9 cellular contexts compared by ENCODE assay signal in the genomic region with DNA sequence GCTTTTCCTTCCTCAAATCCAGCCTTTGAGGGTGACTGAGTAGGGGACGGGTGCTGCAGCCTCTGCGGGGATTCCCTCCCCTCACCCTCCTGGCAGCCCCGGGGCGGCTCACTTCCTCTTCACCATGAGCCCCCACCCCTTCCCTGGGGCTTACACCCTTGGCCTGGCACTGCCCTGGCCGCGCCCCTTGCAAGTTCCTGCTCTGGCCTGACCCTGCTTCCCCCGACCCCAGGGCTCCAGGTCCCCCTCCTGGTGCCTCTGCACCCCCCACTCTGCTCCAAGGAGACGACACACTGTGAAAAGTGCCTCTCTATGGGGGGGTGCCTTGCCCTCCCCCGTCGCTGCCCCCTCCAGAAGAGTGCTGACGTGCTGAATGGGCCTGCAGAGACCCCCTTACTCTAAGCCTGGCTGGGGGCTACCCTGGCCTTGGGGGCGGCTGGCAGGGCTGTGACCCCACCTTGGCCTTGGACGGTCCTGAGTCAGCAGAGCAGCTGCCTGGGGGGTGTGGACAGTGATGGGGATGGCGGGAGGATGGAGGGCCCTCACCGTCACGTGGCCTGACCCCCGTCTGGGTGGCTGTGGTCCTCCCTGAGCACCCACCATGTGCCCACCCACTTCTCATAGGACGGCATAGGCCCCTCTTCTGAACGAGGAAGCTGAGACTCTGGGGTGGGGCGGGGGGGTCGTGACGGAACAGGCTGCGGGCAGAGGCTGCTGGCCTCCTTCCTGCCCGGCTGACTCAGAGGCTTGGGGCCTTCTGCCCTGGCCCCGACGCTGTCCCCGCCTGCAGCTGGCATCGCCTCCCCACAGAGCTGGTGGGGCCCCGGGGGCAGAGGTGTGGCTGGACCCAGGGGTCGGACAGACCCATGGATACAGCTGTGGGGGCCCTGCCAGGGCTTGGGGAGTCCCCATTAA. TPM values are rescaled to one million over a fixed set of nuclear protein-coding genes. Genes with fewer than 3 reads are reported as not detected.
DNase-seq lines count a peak whose midpoint lies in the region; ATAC-seq and TF ChIP-seq lines count a peak whose summit lies in the region.
"Had no signal": no experiment of that assay in that cellular context is flagged by ENCODE, and none has a peak within 500 bp of the region (broad histone marks: within the 10 kb centered on the region; RNA-seq: fewer than 3 reads in every experiment).

No MANE protein-coding gene starts in this region.

- no peaks in the 10 kb centered on the region for H3K36me3 ChIP-seq in GM23248 (ENCODE audit: low read depth)
- H3K36me3 ChIP-seq in PC-9 (ENCODE audit: low read depth) = no peaks in the 10 kb centered on the region

- BruUV-seq in PC-9 (replicated peaks; lab: Mats Ljungman, UMichigan) = TSS peak; percentile 39

- peak overlapping the region; percentile 99 to 100 (median 100) for H3K27ac Mint-ChIP-seq in CD14-positive monocyte

- TF ChIP-seq CTCF in CD14-positive monocyte (IDR thresholded peaks at IDR 0.05) = no peak
- no peak for TF ChIP-seq CTCF in PC-9 (conservative IDR thresholded peaks at IDR 0.05)

- H4K20me1 ChIP-seq in GM23248 (ENCODE audit: insufficient read depth) (no peaks in the 10 kb centered on the region), PC-9 (ENCODE audit: insufficient read depth) (no peaks in the 10 kb centered on the region)

- peaks cover 30 to 43% of the 10 kb centered on the region in 2 donors for H3K36me3 Mint-ChIP-seq in CD14-positive monocyte

- H3K4me1 ChIP-seq in GM23248 (ENCODE audit: insufficient read depth) (peaks cover 32% of the 10 kb centered on the region), PC-9 (replicated peaks; ENCODE audit: insufficient read depth) (peaks cover 72% of the 10 kb centered on the region)

- H3K27me3 ChIP-seq in GM23248 (replicated peaks; ENCODE audit: insufficient read depth) (no peaks in the 10 kb centered on the region), PC-9 (ENCODE audit: insufficient read depth, low read depth) (no peaks in the 10 kb centered on the region)

- peak; percentile 99 for DNase-seq in CD14-positive monocyte (ENCODE audit: low spot score)
- DNase-seq in GM23248 = peak; percentile 90
- DNase-seq in PC-9 = peak; percentile 71 to 86
- DNase-seq in activated naive CD4-positive, alpha-beta T cell treated with anti-CD3 and anti-CD28 coated beads, Interleukin-2, amount 50 U/mL, for 16 hours = peak; percentile 26
- peak; percentile 75 for DNase-seq in left cardiac atrium
- peak; percentile 36 to 39 for DNase-seq in stimulated activated CD4-positive, alpha-beta T cell treated with anti-CD3 and anti-CD28 coated beads, Interleukin-4, amount 100 ng/mL, for 4 hours
- DNase-seq in NCI-H1105 treated with DMSO at 0.1 percent for 48 hours (lab: John Stamatoyannopoulos, UW) = no peak

- H3F3A ChIP-seq in GM23248 (ENCODE audit: insufficient read depth) = peaks cover 5% of the 10 kb centered on the region; the same call in 1 of the 2 replicates
- H3F3A ChIP-seq in PC-9 (ENCODE audit: insufficient read depth, low read depth) = peaks cover 42% of the 10 kb centered on the region

- H3K4me3 ChIP-seq in GM23248 = peak overlapping the region; percentile 39
- H3K4me3 ChIP-seq in PC-9 = no peak overlapping the region; the same call in 1 of the 2 replicates

- POLR2A ChIA-PET in PC-9 (lab: Charles Lee; ENCODE audit: unreplicated experiment) = no interaction called here

- H3K27me3 Mint-ChIP-seq in CD14-positive monocyte (ENCODE audit: low read depth in 3 of 3) = peaks cover 0 to 3% (median 0%) of the 10 kb centered on the region in 3 donors

- peaks cover 65% of the 10 kb centered on the region for H3K4me1 Mint-ChIP-seq in CD14-positive monocyte

- 0 out of 2 replicates have a peak overlapping the region, but pooled peaks have one; percentile 15 for H2AFZ ChIP-seq in GM23248
- H2AFZ ChIP-seq in PC-9 = no peak overlapping the region

- in situ Hi-C loops in GM23248 (cut with MboI) = no loop called here

- H3K9me3 ChIP-seq in GM23248 (ENCODE audit: low read depth) (no peaks in the 10 kb centered on the region), PC-9 (ENCODE audit: insufficient read depth, low read depth) (no peaks in the 10 kb centered on the region)

- peak overlapping the region; percentile 58 for H3K9ac ChIP-seq in GM23248

- peak overlapping the region; percentile 69 for H3K4me2 ChIP-seq in GM23248 (ENCODE audit: unreplicated experiment)
- H3K4me2 ChIP-seq in PC-9 = peak overlapping the region; percentile 74

- H3K9me2 ChIP-seq in GM23248 (ENCODE audit: insufficient read depth) (no peaks in the 10 kb centered on the region), PC-9 (ENCODE audit: insufficient read depth) (no peaks in the 10 kb centered on the region)

- H3K27ac ChIP-seq in GM23248 = peak overlapping the region; percentile 51
- H3K27ac ChIP-seq in PC-9 = peak overlapping the region; percentile 64

- H3K79me2 ChIP-seq in GM23248 (ENCODE audit: insufficient read depth) (no peaks in the 10 kb centered on the region), PC-9 (ENCODE audit: low read depth) (no peaks in the 10 kb centered on the region)

- CTCF ChIA-PET in PC-9 (lab: Charles Lee) = interaction anchor here (0.6 kb wide), 2 partner anchors 98 to 511 kb away, joined by 3 to 11 read pairs; no protein-coding TSS in a partner anchor

- intact Hi-C loops in CD14-positive monocyte (cut with micrococcal nuclease) = loop anchor here in 1 of 2 donors (10.0 kb wide), 1 partner anchor 995 kb away; the partner anchor contains the start of gene MAFK
- intact Hi-C loops in PC-9 (cut with micrococcal nuclease; ENCODE audit: unreplicated experiment) = loop anchor here (1.0 to 10.0 kb wide), 4 partner anchors 7 to 995 kb away; partner anchors contain the start of genes BRAT1 and MAFK
- intact Hi-C loops in left cardiac atrium (cut with DNase I) = no loop called here

- WGBS in GM23248 (ENCODE audit: low coverage in 1 of 2, low lambda C conversion rate in 2 of 2, missing lambda C conversion rate in 2 of 2), 2 experiments = 23 to 24% methylated on average over 18 to 30 of the region's 30 CpGs

- peak overlapping the region; percentile 71 to 84 for H3K4me3 Mint-ChIP-seq in CD14-positive monocyte

- H3K9me3 Mint-ChIP-seq in CD14-positive monocyte = peaks cover 0 to 2% (median 0%) of the 10 kb centered on the region in 7 donors

- ATAC-seq in left cardiac atrium (peak; percentile 46 to 62), GM21723 (IDR thresholded peaks at IDR 0.05; ENCODE audit: unreplicated experiment) (no peak)

RNA-seq across cellular contexts. Expression of gene LFNG, which starts 9.8 kb away (rescaled TPM):
- polyA plus RNA-seq in CD14-positive monocyte (1 to 10 TPM; 1.9 to 2.2 TPM), GM23248 (2016; fragmentation: Nextera tagmentation; extraction: Ambion mirVana) (0.18 and 0.19 TPM in 2 replicates)
- 2.0 and 3.6 TPM in 2 replicates for total RNA-seq in GM23248 (2014; rRNA removed; shearing (Covaris generic))
- total RNA-seq in PC-9 (2021) (21.3 and 24.7 TPM in 2 replicates), left cardiac atrium (1 to 10 TPM; 8.7 to 9.2 TPM)

RNA-seq across cellular contexts. Expression of gene BRAT1, which starts 25.9 kb away (rescaled TPM):
- polyA plus RNA-seq in CD14-positive monocyte (10 to 100 TPM; 31.6 to 32.5 TPM), GM23248 (2016; fragmentation: Nextera tagmentation; extraction: Ambion mirVana) (28.6 and 32.4 TPM in 2 replicates)
- total RNA-seq in GM23248 (2014; rRNA removed; shearing (Covaris generic)) = 37.9 and 39.7 TPM in 2 replicates
- total RNA-seq in PC-9 (2021) (53.9 and 57.7 TPM in 2 replicates), left cardiac atrium (10 to 100 TPM; 14.6 to 17.6 TPM)

RNA-seq across cellular contexts. Expression of gene IQCE, which starts 29.4 kb away (rescaled TPM):
- 1 to 10 TPM; 1.8 to 3.0 TPM for polyA plus RNA-seq in CD14-positive monocyte
- 14.9 and 24.4 TPM in 2 replicates for total RNA-seq in GM23248 (2014; rRNA removed; shearing (Covaris generic))
- 12.1 and 14.7 TPM in 2 replicates for polyA plus RNA-seq in GM23248 (2016; fragmentation: Nextera tagmentation; extraction: Ambion mirVana)
- total RNA-seq in PC-9 (2021) = 28.3 and 35.8 TPM in 2 replicates
- 10 to 100 TPM; 11.5 to 12.0 TPM for total RNA-seq in left cardiac atrium

RNA-seq across cellular contexts. Expression of gene GRIFIN, which starts 53.2 kb away (rescaled TPM):
- polyA plus RNA-seq in CD14-positive monocyte (not detected), GM23248 (2016; fragmentation: Nextera tagmentation; extraction: Ambion mirVana) (not detected in 2 replicates)
- total RNA-seq in GM23248 (2014; rRNA removed; shearing (Covaris generic)) = not detected in 2 replicates
- total RNA-seq in PC-9 (2021) (not detected in 2 replicates), left cardiac atrium (not detected)
- total RNA-seq: dermis microvascular lymphatic vessel endothelial cell had no signal
